26 cellular contexts compared by ENCODE assay signal in genomic region chr9:132194508-132194907, GRCh38. TPM values are rescaled to one million over a fixed set of nuclear protein-coding genes. Genes with fewer than 3 reads are reported as not detected.
"Had no signal": no experiment of that assay in that cellular context is flagged by ENCODE, and none has a peak within 500 bp of the region (broad histone marks: within the 10 kb centered on the region; RNA-seq: fewer than 3 reads in every experiment).

No MANE protein-coding gene starts in this region.

- H3K27ac ChIP-seq: brain microvascular endothelial cell, cardiac muscle cell, colonic mucosa, RWPE1, SJSA1 had no signal

- H3K9me3 Mint-ChIP-seq: activated CD4-positive, alpha-beta memory T cell treated with anti-CD3 and anti-CD28 coated beads, Interleukin-2, amount 10 ng/mL, durations not matched to agents 7 days and 5 days; activated naive CD4-positive, alpha-beta T cell treated with anti-CD3 and anti-CD28 coated beads for 36 hours; activated T-helper 17 cell treated with anti-CD3 and anti-CD28 coated beads, Interleukin-2, amount 50 U/mL, for 72 hours had no signal

- ATAC-seq: activated T-helper 17 cell treated with anti-CD3 and anti-CD28 coated beads, Interleukin-2, amount 50 U/mL, for 72 hours; T-helper 17 cell had no signal

- H3K27me3 ChIP-seq: brain microvascular endothelial cell, cardiac muscle cell, colonic mucosa had no signal

- H3K4me1 Mint-ChIP-seq: activated CD4-positive, alpha-beta memory T cell treated with anti-CD3 and anti-CD28 coated beads, Interleukin-2, amount 10 ng/mL, durations not matched to agents 7 days and 5 days; activated T-helper 17 cell treated with anti-CD3 and anti-CD28 coated beads, Interleukin-2, amount 50 U/mL, for 72 hours had no signal

- H3K9me3 ChIP-seq: colonic mucosa, SJSA1 had no signal

- DNase-seq: activated CD4-positive, alpha-beta memory T cell treated with anti-CD3 and anti-CD28 coated beads, Interleukin-2, amount 10 ng/mL, durations not matched to agents 7 days and 5 days; activated CD4-positive, alpha-beta T cell treated with anti-CD3 and anti-CD28 coated beads, Interleukin-2, amount 50 U/mL, for 1 hour; activated CD4-positive, CD25-positive, alpha-beta regulatory T cell; activated gamma-delta T cell; activated naive CD4-positive, alpha-beta T cell treated with anti-CD3 and anti-CD28 coated beads for 36 hours; activated T-cell treated with anti-CD3 and anti-CD28 coated beads for 4 hours; activated T-cell treated with anti-CD3 and anti-CD28 coated beads, Interleukin-2, amount 50 U/mL, for 48 hours; brain microvascular endothelial cell; cerebellar nuclear complex; colonic mucosa; Kasumi-1; NCI-H1105 treated with DMSO at 0.1 percent for 48 hours; NCI-H1436 treated with DMSO at 0.1 percent for 48 hours; NCI-H187; NCI-H2081; NCI-H526; NCI-H774; NK-92 treated with Interleukin-12 subunit alpha and Interleukin-12 subunit beta, amount 100 ng/mL, for 24 hours; OCI-M1; T-helper 17 cell; T-helper 9 cell had no signal

- H3K36me3 ChIP-seq: brain microvascular endothelial cell, cardiac muscle cell, colonic mucosa, SJSA1 had no signal

- H3K4me3 Mint-ChIP-seq: activated CD4-positive, alpha-beta memory T cell treated with anti-CD3 and anti-CD28 coated beads, Interleukin-2, amount 10 ng/mL, durations not matched to agents 7 days and 5 days; activated naive CD4-positive, alpha-beta T cell treated with anti-CD3 and anti-CD28 coated beads for 36 hours; activated naive CD8-positive, alpha-beta T cell; activated T-helper 17 cell treated with anti-CD3 and anti-CD28 coated beads, Interleukin-2, amount 50 U/mL, for 72 hours; T-helper 17 cell had no signal

- H3K27ac Mint-ChIP-seq: activated CD4-positive, alpha-beta memory T cell treated with anti-CD3 and anti-CD28 coated beads, Interleukin-2, amount 10 ng/mL, durations not matched to agents 7 days and 5 days; activated naive CD4-positive, alpha-beta T cell treated with anti-CD3 and anti-CD28 coated beads for 36 hours; activated naive CD8-positive, alpha-beta T cell; activated T-helper 17 cell treated with anti-CD3 and anti-CD28 coated beads, Interleukin-2, amount 50 U/mL, for 72 hours; T-helper 17 cell had no signal

- H3K27me3 Mint-ChIP-seq: activated CD4-positive, alpha-beta memory T cell treated with anti-CD3 and anti-CD28 coated beads, Interleukin-2, amount 10 ng/mL, durations not matched to agents 7 days and 5 days; activated naive CD8-positive, alpha-beta T cell had no signal

- H3K4me3 ChIP-seq: cardiac muscle cell, colonic mucosa, SJSA1 had no signal

- H3K4me1 ChIP-seq: colonic mucosa, SJSA1 had no signal

RNA-seq across cellular contexts. Expression of gene NTNG2, which starts 32.6 kb away (rescaled TPM):
- total RNA-seq: SJSA1 had no signal
